ENCODE assay signal across 1 cellular context in the genomic region with DNA sequence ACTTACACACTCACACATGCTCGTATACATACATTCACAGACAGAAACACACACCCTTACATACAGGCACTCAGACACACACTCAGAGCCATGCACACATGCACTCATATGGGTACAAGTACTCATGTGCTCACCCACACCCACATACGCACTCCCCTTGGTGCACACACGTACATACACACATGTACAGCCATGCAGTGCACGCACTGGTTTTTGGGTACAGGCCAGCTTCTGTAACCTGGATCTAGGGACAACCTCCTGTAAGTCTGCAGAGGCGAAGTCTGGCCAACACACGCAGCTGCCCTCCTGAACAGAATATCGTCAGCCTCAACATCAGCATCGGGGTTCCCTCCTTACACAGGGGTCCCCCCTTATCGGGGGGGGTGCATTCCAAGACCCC.
TF ChIP-seq lines count a peak whose summit lies in the region.

No MANE protein-coding gene starts in this region.

TF ChIP-seq in GM23338, 12 proteins besides CTCF, POLR2A, EP300 and RAD21:
- TF ChIP-seq, protein P1, sequence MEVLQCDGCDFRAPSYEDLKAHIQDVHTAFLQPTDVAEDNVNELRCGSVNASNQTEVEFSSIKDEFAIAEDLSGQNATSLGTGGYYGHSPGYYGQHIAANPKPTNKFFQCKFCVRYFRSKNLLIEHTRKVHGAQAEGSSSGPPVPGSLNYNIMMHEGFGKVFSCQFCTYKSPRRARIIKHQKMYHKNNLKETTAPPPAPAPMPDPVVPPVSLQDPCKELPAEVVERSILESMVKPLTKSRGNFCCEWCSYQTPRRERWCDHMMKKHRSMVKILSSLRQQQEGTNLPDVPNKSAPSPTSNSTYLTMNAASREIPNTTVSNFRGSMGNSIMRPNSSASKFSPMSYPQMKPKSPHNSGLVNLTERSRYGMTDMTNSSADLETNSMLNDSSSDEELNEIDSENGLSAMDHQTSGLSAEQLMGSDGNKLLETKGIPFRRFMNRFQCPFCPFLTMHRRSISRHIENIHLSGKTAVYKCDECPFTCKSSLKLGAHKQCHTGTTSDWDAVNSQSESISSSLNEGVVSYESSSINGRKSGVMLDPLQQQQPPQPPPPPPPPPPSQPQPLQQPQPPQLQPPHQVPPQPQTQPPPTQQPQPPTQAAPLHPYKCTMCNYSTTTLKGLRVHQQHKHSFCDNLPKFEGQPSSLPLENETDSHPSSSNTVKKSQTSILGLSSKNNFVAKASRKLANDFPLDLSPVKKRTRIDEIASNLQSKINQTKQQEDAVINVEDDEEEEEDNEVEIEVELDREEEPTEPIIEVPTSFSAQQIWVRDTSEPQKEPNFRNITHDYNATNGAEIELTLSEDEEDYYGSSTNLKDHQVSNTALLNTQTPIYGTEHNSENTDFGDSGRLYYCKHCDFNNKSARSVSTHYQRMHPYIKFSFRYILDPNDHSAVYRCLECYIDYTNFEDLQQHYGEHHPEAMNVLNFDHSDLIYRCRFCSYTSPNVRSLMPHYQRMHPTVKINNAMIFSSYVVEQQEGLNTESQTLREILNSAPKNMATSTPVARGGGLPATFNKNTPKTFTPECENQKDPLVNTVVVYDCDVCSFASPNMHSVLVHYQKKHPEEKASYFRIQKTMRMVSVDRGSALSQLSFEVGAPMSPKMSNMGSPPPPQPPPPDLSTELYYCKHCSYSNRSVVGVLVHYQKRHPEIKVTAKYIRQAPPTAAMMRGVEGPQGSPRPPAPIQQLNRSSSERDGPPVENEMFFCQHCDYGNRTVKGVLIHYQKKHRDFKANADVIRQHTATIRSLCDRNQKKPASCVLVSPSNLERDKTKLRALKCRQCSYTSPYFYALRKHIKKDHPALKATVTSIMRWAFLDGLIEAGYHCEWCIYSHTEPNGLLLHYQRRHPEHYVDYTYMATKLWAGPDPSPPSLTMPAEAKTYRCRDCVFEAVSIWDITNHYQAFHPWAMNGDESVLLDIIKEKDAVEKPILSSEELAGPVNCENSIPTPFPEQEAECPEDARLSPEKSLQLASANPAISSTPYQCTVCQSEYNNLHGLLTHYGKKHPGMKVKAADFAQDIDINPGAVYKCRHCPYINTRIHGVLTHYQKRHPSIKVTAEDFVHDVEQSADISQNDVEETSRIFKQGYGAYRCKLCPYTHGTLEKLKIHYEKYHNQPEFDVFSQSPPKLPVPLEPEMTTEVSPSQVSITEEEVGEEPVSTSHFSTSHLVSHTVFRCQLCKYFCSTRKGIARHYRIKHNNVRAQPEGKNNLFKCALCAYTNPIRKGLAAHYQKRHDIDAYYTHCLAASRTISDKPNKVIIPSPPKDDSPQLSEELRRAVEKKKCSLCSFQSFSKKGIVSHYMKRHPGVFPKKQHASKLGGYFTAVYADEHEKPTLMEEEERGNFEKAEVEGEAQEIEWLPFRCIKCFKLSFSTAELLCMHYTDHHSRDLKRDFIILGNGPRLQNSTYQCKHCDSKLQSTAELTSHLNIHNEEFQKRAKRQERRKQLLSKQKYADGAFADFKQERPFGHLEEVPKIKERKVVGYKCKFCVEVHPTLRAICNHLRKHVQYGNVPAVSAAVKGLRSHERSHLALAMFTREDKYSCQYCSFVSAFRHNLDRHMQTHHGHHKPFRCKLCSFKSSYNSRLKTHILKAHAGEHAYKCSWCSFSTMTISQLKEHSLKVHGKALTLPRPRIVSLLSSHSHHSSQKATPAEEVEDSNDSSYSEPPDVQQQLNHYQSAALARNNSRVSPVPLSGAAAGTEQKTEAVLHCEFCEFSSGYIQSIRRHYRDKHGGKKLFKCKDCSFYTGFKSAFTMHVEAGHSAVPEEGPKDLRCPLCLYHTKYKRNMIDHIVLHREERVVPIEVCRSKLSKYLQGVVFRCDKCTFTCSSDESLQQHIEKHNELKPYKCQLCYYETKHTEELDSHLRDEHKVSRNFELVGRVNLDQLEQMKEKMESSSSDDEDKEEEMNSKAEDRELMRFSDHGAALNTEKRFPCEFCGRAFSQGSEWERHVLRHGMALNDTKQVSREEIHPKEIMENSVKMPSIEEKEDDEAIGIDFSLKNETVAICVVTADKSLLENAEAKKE (CRISPR knock-in tag; IDR thresholded peaks at IDR 0.05) = no peak
- no peak for TF ChIP-seq CREB1 (CRISPR knock-in tag; IDR thresholded peaks at IDR 0.05; ENCODE audit: low read depth)
- no peak for TF ChIP-seq ZNF114 (CRISPR knock-in tag; IDR thresholded peaks at IDR 0.05)
- no peak for TF ChIP-seq NANOG (IDR thresholded peaks at IDR 0.05; ENCODE audit: borderline replicate concordance)
- no peak for TF ChIP-seq EZH2 (IDR thresholded peaks at IDR 0.05; ENCODE audit: low read depth, unreplicated experiment)
- TF ChIP-seq, protein P2, sequence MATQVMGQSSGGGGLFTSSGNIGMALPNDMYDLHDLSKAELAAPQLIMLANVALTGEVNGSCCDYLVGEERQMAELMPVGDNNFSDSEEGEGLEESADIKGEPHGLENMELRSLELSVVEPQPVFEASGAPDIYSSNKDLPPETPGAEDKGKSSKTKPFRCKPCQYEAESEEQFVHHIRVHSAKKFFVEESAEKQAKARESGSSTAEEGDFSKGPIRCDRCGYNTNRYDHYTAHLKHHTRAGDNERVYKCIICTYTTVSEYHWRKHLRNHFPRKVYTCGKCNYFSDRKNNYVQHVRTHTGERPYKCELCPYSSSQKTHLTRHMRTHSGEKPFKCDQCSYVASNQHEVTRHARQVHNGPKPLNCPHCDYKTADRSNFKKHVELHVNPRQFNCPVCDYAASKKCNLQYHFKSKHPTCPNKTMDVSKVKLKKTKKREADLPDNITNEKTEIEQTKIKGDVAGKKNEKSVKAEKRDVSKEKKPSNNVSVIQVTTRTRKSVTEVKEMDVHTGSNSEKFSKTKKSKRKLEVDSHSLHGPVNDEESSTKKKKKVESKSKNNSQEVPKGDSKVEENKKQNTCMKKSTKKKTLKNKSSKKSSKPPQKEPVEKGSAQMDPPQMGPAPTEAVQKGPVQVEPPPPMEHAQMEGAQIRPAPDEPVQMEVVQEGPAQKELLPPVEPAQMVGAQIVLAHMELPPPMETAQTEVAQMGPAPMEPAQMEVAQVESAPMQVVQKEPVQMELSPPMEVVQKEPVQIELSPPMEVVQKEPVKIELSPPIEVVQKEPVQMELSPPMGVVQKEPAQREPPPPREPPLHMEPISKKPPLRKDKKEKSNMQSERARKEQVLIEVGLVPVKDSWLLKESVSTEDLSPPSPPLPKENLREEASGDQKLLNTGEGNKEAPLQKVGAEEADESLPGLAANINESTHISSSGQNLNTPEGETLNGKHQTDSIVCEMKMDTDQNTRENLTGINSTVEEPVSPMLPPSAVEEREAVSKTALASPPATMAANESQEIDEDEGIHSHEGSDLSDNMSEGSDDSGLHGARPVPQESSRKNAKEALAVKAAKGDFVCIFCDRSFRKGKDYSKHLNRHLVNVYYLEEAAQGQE (IDR thresholded peaks at IDR 0.05; ENCODE audit: unreplicated experiment) = no peak
- TF ChIP-seq ZNF331 (CRISPR knock-in tag; IDR thresholded peaks at IDR 0.05; ENCODE audit: low read depth) = no peak
- no peak for TF ChIP-seq STAT1 (IDR thresholded peaks at IDR 0.05; ENCODE audit: unreplicated experiment)
- no peak for TF ChIP-seq JUNB (IDR thresholded peaks at IDR 0.05; ENCODE audit: unreplicated experiment)
- no peak for TF ChIP-seq POLR2AphosphoS5 (IDR thresholded peaks at IDR 0.05; ENCODE audit: low read depth)
- TF ChIP-seq EZH2phosphoT487 (IDR thresholded peaks at IDR 0.05; ENCODE audit: unreplicated experiment) = no peak
- TF ChIP-seq, protein P3, sequence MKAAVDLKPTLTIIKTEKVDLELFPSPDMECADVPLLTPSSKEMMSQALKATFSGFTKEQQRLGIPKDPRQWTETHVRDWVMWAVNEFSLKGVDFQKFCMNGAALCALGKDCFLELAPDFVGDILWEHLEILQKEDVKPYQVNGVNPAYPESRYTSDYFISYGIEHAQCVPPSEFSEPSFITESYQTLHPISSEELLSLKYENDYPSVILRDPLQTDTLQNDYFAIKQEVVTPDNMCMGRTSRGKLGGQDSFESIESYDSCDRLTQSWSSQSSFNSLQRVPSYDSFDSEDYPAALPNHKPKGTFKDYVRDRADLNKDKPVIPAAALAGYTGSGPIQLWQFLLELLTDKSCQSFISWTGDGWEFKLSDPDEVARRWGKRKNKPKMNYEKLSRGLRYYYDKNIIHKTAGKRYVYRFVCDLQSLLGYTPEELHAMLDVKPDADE (IDR thresholded peaks at IDR 0.05) = no peak
